Comparison of ENCODE assay signal across 11 cellular contexts in genomic region chr10:24466616-24466949, GRCh38.
DNase-seq lines count a peak whose midpoint lies in the region; ATAC-seq and TF ChIP-seq lines count a peak whose summit lies in the region.
"Had no signal": no experiment of that assay in that cellular context is flagged by ENCODE, and none has a peak within 500 bp of the region (broad histone marks: within the 10 kb centered on the region; RNA-seq: fewer than 3 reads in every experiment).

No MANE protein-coding gene starts in this region.

- peaks cover 3 to 8% of the 10 kb centered on the region in 2 donors for H3K27me3 Mint-ChIP-seq in natural killer cell treated with Interleukin-12 subunit alpha and Interleukin-12 subunit beta and Interleukin-15 and Interleukin-18, amount 100 ng/mL, for 72 hours
- no peaks in the 10 kb centered on the region for H3K27me3 Mint-ChIP-seq in natural killer cell (ENCODE audit: low read depth in 2 of 2)
- H3K27me3 Mint-ChIP-seq: dendritic cell treated with granulocyte-macrophage colony-stimulating factor and Interleukin-4, amounts not matched to agents 40 ng/mL and 50 ng/mL, for 4 days had no signal

- H3K4me1 Mint-ChIP-seq in natural killer cell treated with Interleukin-12 subunit alpha and Interleukin-12 subunit beta and Interleukin-15 and Interleukin-18, amount 100 ng/mL, for 72 hours (ENCODE audit: low read depth in 2 of 2) = peaks cover 12 to 17% of the 10 kb centered on the region in 2 donors
- peaks cover 5 to 7% of the 10 kb centered on the region in 2 donors for H3K4me1 Mint-ChIP-seq in natural killer cell

- peaks cover 33 to 44% of the 10 kb centered on the region in 2 donors for H3K4me1 ChIP-seq in mucosa of rectum (ENCODE audit: control insufficient read depth in 2 of 2, insufficient read depth in 2 of 2, low read length in 2 of 2)

- H3K4me3 Mint-ChIP-seq in natural killer cell treated with Interleukin-12 subunit alpha and Interleukin-12 subunit beta and Interleukin-15 and Interleukin-18, amount 100 ng/mL, for 72 hours = peak overlapping the region; percentile 71
- no peak overlapping the region for H3K4me3 Mint-ChIP-seq in natural killer cell
- H3K4me3 Mint-ChIP-seq: CD4-positive, CD25-positive, alpha-beta regulatory T cell; dendritic cell treated with granulocyte-macrophage colony-stimulating factor and Interleukin-4, amounts not matched to agents 40 ng/mL and 50 ng/mL, for 4 days had no signal

- ATAC-seq in natural killer cell treated with Interleukin-12 subunit alpha and Interleukin-12 subunit beta and Interleukin-15 and Interleukin-18, amount 100 ng/mL, for 72 hours = no peak
- ATAC-seq in natural killer cell = no peak
- ATAC-seq in left lobe of liver = no peak
- no peak for ATAC-seq in HG02938 (IDR thresholded peaks at IDR 0.05; ENCODE audit: unreplicated experiment)

- in situ Hi-C loops in brain microvascular endothelial cell (cut with HindIII; ENCODE audit: low pct_ligation_motif_present, low sequenced_read_pairs) = no loop called here

- H3K4me3 ChIP-seq in brain microvascular endothelial cell (ENCODE audit: low read depth, low read length) (peak overlapping the region; percentile 61), mucosa of rectum (ENCODE audit: low read length in 2 of 2) (peak overlapping the region; percentile 77 to 81)

- no peaks in the 10 kb centered on the region for H3K36me3 ChIP-seq in brain microvascular endothelial cell (replicated peaks)
- H3K36me3 ChIP-seq in mucosa of rectum (ENCODE audit: control insufficient read depth in 2 of 2, insufficient read depth in 2 of 2, low read length in 2 of 2) = no peaks in the 10 kb centered on the region

- no peaks in the 10 kb centered on the region for H3K27me3 ChIP-seq in brain microvascular endothelial cell (replicated peaks)
- H3K27me3 ChIP-seq in mucosa of rectum (ENCODE audit: control insufficient read depth in 2 of 2, insufficient read depth in 2 of 2, low read length in 2 of 2) = no peaks in the 10 kb centered on the region

- H3K9me3 ChIP-seq in mucosa of rectum (ENCODE audit: control insufficient read depth in 2 of 2, low read length in 2 of 2) = no peaks in the 10 kb centered on the region

- no peak for DNase-seq in natural killer cell treated with Interleukin-12 subunit alpha and Interleukin-12 subunit beta and Interleukin-15 and Interleukin-18, amount 100 ng/mL, for 72 hours (ENCODE audit: low spot score)
- DNase-seq in natural killer cell (no peak), brain microvascular endothelial cell (no peak), left lobe of liver (ENCODE audit: low spot score) (no peak), NCI-H146 treated with DMSO at 0.1 percent for 48 hours (lab: John Stamatoyannopoulos, UW; ENCODE audit: unreplicated experiment) (no peak), posterior cingulate gyrus (no peak)
- DNase-seq: NCI-H1436 treated with DMSO at 0.1 percent for 48 hours had no signal

- peak overlapping the region; percentile 82 to 83 for H3K9ac ChIP-seq in mucosa of rectum (ENCODE audit: low read depth in 1 of 2, low read length in 2 of 2)

- intact Hi-C loops in natural killer cell (cut with micrococcal nuclease) (no loop called here), posterior cingulate gyrus (cut with DNase I) (no loop called here)

- H3K27ac Mint-ChIP-seq in natural killer cell treated with Interleukin-12 subunit alpha and Interleukin-12 subunit beta and Interleukin-15 and Interleukin-18, amount 100 ng/mL, for 72 hours = no peak overlapping the region
- H3K27ac Mint-ChIP-seq in natural killer cell = no peak overlapping the region
- H3K27ac Mint-ChIP-seq: dendritic cell treated with granulocyte-macrophage colony-stimulating factor and Interleukin-4, amounts not matched to agents 40 ng/mL and 50 ng/mL, for 4 days had no signal

- no peak for TF ChIP-seq CTCF in natural killer cell (IDR thresholded peaks at IDR 0.05)
- TF ChIP-seq CTCF in brain microvascular endothelial cell (IDR thresholded peaks at IDR 0.05; ENCODE audit: low read depth, low read length, missing control alignments) = no peak

- no peaks in the 10 kb centered on the region for H3K36me3 Mint-ChIP-seq in natural killer cell treated with Interleukin-12 subunit alpha and Interleukin-12 subunit beta and Interleukin-15 and Interleukin-18, amount 100 ng/mL, for 72 hours
- no peaks in the 10 kb centered on the region for H3K36me3 Mint-ChIP-seq in natural killer cell
- H3K36me3 Mint-ChIP-seq: CD4-positive, CD25-positive, alpha-beta regulatory T cell had no signal

- peak overlapping the region; percentile 92 for H3K27ac ChIP-seq in brain microvascular endothelial cell
- peak overlapping the region; percentile 92 to 96 for H3K27ac ChIP-seq in mucosa of rectum (ENCODE audit: low read depth in 2 of 2, low read length in 2 of 2)

- no peaks in the 10 kb centered on the region for H3K9me3 Mint-ChIP-seq in natural killer cell treated with Interleukin-12 subunit alpha and Interleukin-12 subunit beta and Interleukin-15 and Interleukin-18, amount 100 ng/mL, for 72 hours
- H3K9me3 Mint-ChIP-seq in natural killer cell = no peaks in the 10 kb centered on the region
